8 cellular contexts compared by ENCODE assay signal in the genomic region with DNA sequence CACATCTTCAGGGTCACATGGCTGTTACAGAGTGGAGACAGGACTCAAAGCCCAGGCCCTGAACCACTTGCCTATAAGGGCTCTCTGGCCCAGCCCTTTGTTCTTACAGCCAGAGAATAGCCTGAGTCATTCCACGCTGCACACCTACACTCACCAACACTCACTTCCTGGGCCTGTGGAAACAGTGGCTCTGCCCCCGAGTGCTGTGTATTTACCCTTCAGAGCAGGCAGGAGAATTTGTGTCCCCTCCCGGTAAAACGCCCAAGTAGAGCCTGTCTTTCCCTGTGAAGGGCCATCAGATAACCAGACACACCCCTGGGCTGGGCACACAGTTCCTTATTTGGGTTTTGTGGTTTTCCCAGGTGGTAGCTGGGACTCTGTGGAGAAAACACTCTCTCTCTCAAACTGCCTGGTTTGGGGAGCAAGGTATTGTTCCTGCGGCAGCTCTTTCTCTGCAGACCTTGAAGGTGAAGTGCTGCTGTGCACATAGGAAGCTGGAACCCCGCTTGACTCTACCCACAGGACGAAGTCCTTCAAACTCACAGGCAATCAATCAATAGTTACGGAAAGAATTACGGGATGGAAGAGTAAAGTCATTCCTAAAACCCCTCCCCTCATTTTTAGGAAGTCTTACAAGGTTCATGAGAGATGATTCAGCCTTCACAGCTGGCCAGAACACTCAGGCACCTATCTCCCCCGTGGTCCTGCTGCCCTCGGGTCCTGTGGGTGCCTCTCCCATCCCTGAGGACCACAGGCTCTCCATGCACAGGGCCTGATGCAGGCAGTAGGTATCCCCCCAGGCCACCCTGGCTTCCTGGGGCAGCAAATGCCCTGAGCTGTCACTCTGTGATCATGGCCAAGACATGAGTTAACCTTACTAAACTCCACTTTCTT. TPM values are rescaled to one million over a fixed set of nuclear protein-coding genes. Genes with fewer than 3 reads are reported as not detected.
DNase-seq lines count a peak whose midpoint lies in the region; ATAC-seq and TF ChIP-seq lines count a peak whose summit lies in the region.

No MANE protein-coding gene starts in this region.

- H3K36me3 Mint-ChIP-seq in naive thymus-derived CD4-positive, alpha-beta T cell, result no peaks in the 10 kb centered on the region

- POLR2A ChIA-PET in naive thymus-derived CD4-positive, alpha-beta T cell (lab: Charles Lee), result interaction anchor here (0.9 kb wide), 1 partner anchor 14 kb away, joined by 4 read pairs; no protein-coding TSS in a partner anchor

- no peak overlapping the region for H3K4me3 ChIP-seq in NB4 (ENCODE audit: low read depth, low read length)
- no peak overlapping the region for H3K4me3 ChIP-seq in naive thymus-derived CD4-positive, alpha-beta T cell (ENCODE audit: low read length)

- intact Hi-C loops in naive thymus-derived CD4-positive, alpha-beta T cell (cut with micrococcal nuclease), result loop anchor here in 1 of 2 donors (5.0 to 10.0 kb wide), 2 partner anchors 49 to 127 kb away; a partner anchor contains a TSS

- H3K4me3 Mint-ChIP-seq in naive thymus-derived CD4-positive, alpha-beta T cell, result peak overlapping the region in 5 of 10 donors; percentile 3 to 30 (median 25)

- no peaks in the 10 kb centered on the region for H3K27me3 ChIP-seq in naive thymus-derived CD4-positive, alpha-beta T cell (ENCODE audit: control insufficient read depth in 2 of 2, insufficient read depth in 2 of 2, low read length in 2 of 2)

- CTCF ChIA-PET in naive thymus-derived CD4-positive, alpha-beta T cell (lab: Charles Lee), result interaction anchor here (0.9 kb wide), 1 partner anchor 16 kb away, joined by 3 read pairs; no protein-coding TSS in a partner anchor

- H3K36me3 ChIP-seq in naive thymus-derived CD4-positive, alpha-beta T cell (ENCODE audit: control insufficient read depth in 2 of 3, insufficient read depth in 3 of 3, low read length in 3 of 3), result no peaks in the 10 kb centered on the region

- no peak for TF ChIP-seq POLR2A in NB4 (IDR thresholded peaks at IDR 0.05; ENCODE audit: extremely low read depth, insufficient read length)

- H3K9me3 Mint-ChIP-seq in naive thymus-derived CD4-positive, alpha-beta T cell, result no peaks in the 10 kb centered on the region

- no peak overlapping the region for H3K27ac ChIP-seq in naive thymus-derived CD4-positive, alpha-beta T cell (ENCODE audit: low read depth, low read length)

- no peaks in the 10 kb centered on the region for H3K9me3 ChIP-seq in naive thymus-derived CD4-positive, alpha-beta T cell (ENCODE audit: control insufficient read depth in 2 of 3, low read length in 3 of 3)

- peaks cover 0 to 28% of the 10 kb centered on the region in 2 donors for H3K4me1 ChIP-seq in naive thymus-derived CD4-positive, alpha-beta T cell (ENCODE audit: control insufficient read depth in 2 of 2, insufficient read depth in 2 of 2, low read length in 2 of 2)

- ATAC-seq in naive thymus-derived CD4-positive, alpha-beta T cell, result peak; percentile 50
- no peak for ATAC-seq in GM21526 (IDR thresholded peaks at IDR 0.05; ENCODE audit: low FRiP score, unreplicated experiment)
- no peak for ATAC-seq in HG03159 (IDR thresholded peaks at IDR 0.05; ENCODE audit: unreplicated experiment)
- ATAC-seq in HG02885 (IDR thresholded peaks at IDR 0.05; ENCODE audit: poor library complexity, unreplicated experiment), result no peak

- peaks cover 33 to 39% (median 34%) of the 10 kb centered on the region in 7 donors for H3K4me1 Mint-ChIP-seq in naive thymus-derived CD4-positive, alpha-beta T cell

- DNase-seq in CD1c-positive myeloid dendritic cell (ENCODE audit: extremely low spot score) (peak; percentile 69), NB4 (ENCODE audit: low read depth) (peak; percentile 44), DMS 273 treated with DMSO at 0.1 percent for 48 hours (lab: John Stamatoyannopoulos, UW) (no peak)
- DNase-seq in activated naive CD8-positive, alpha-beta T cell treated with anti-CD3 and anti-CD28 coated beads, Interleukin-2, amount 50 U/mL, for 16 hours (ENCODE audit: low read depth, low spot score), result peak; percentile 26
- DNase-seq in naive thymus-derived CD4-positive, alpha-beta T cell, result peak in 2 of 9 donors; percentile 15 to 64

- peaks cover 0 to 21% (median 12%) of the 10 kb centered on the region in 5 donors for H3K27me3 Mint-ChIP-seq in naive thymus-derived CD4-positive, alpha-beta T cell

- TF ChIP-seq CTCF in NB4 (IDR thresholded peaks at IDR 0.05; ENCODE audit: low read depth, low read length), result no peak

- H3K27ac Mint-ChIP-seq in naive thymus-derived CD4-positive, alpha-beta T cell, result peak overlapping the region in 5 of 9 donors; percentile 16 to 46 (median 43)

RNA-seq across cellular contexts. Expression of a gene that starts 20.3 kb away (rescaled TPM):
- 1 to 10 TPM in 4 of 5 experiments, under 1 TPM in 1; 0.22 to 2.1 (median 1.5) TPM for total RNA-seq in naive thymus-derived CD4-positive, alpha-beta T cell
- under 1 TPM in 1 of 2 donors, not detected in 1; 0.07 TPM for polyA plus RNA-seq in naive thymus-derived CD4-positive, alpha-beta T cell

RNA-seq across cellular contexts. Expression of a gene that starts 59.7 kb away (rescaled TPM):
- total RNA-seq in naive thymus-derived CD4-positive, alpha-beta T cell, result not detected
- polyA plus RNA-seq in naive thymus-derived CD4-positive, alpha-beta T cell, result not detected
